Comparison of ENCODE assay signal across 1 cellular context in the genomic region with DNA sequence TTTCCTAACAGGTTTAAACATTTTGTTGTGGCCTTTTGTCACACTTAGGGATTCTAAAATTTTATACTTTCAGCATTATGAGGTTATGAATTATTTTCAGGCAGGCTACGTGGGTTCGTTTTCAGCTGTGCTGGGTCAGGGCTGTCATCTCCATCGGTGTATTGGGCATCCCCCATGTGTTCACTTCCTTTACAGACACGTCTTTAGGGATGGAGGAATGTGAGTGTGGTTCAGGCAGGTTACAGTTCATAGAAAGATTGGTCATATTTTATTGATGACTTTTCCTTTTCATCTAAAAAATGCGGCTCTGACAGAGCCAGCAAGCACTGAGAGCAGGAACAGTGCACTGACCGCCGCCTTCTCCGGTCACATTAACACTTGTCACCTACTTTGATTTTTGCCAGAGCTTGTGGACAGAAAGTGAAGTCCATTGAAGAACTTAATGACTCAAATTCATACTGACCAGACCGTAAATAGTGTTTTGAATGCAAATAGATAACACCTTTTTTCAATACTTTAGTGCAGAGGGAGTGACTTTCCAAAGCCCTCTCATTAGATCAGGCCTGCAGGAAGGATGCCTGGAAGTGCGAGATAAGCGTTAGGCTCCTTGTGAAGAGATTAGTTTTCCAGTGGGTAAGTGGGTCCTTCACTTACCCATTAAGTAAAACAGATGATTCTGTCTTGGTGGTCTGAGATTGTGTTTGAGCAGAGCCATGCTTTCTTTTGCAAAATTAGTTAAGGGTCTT.
TF ChIP-seq lines count a peak whose summit lies in the region.

No MANE protein-coding gene starts in this region.

TF ChIP-seq in H1, 55 proteins besides CTCF, POLR2A, EP300 and RAD21 (continued from another document):
- TF ChIP-seq, protein P1, sequence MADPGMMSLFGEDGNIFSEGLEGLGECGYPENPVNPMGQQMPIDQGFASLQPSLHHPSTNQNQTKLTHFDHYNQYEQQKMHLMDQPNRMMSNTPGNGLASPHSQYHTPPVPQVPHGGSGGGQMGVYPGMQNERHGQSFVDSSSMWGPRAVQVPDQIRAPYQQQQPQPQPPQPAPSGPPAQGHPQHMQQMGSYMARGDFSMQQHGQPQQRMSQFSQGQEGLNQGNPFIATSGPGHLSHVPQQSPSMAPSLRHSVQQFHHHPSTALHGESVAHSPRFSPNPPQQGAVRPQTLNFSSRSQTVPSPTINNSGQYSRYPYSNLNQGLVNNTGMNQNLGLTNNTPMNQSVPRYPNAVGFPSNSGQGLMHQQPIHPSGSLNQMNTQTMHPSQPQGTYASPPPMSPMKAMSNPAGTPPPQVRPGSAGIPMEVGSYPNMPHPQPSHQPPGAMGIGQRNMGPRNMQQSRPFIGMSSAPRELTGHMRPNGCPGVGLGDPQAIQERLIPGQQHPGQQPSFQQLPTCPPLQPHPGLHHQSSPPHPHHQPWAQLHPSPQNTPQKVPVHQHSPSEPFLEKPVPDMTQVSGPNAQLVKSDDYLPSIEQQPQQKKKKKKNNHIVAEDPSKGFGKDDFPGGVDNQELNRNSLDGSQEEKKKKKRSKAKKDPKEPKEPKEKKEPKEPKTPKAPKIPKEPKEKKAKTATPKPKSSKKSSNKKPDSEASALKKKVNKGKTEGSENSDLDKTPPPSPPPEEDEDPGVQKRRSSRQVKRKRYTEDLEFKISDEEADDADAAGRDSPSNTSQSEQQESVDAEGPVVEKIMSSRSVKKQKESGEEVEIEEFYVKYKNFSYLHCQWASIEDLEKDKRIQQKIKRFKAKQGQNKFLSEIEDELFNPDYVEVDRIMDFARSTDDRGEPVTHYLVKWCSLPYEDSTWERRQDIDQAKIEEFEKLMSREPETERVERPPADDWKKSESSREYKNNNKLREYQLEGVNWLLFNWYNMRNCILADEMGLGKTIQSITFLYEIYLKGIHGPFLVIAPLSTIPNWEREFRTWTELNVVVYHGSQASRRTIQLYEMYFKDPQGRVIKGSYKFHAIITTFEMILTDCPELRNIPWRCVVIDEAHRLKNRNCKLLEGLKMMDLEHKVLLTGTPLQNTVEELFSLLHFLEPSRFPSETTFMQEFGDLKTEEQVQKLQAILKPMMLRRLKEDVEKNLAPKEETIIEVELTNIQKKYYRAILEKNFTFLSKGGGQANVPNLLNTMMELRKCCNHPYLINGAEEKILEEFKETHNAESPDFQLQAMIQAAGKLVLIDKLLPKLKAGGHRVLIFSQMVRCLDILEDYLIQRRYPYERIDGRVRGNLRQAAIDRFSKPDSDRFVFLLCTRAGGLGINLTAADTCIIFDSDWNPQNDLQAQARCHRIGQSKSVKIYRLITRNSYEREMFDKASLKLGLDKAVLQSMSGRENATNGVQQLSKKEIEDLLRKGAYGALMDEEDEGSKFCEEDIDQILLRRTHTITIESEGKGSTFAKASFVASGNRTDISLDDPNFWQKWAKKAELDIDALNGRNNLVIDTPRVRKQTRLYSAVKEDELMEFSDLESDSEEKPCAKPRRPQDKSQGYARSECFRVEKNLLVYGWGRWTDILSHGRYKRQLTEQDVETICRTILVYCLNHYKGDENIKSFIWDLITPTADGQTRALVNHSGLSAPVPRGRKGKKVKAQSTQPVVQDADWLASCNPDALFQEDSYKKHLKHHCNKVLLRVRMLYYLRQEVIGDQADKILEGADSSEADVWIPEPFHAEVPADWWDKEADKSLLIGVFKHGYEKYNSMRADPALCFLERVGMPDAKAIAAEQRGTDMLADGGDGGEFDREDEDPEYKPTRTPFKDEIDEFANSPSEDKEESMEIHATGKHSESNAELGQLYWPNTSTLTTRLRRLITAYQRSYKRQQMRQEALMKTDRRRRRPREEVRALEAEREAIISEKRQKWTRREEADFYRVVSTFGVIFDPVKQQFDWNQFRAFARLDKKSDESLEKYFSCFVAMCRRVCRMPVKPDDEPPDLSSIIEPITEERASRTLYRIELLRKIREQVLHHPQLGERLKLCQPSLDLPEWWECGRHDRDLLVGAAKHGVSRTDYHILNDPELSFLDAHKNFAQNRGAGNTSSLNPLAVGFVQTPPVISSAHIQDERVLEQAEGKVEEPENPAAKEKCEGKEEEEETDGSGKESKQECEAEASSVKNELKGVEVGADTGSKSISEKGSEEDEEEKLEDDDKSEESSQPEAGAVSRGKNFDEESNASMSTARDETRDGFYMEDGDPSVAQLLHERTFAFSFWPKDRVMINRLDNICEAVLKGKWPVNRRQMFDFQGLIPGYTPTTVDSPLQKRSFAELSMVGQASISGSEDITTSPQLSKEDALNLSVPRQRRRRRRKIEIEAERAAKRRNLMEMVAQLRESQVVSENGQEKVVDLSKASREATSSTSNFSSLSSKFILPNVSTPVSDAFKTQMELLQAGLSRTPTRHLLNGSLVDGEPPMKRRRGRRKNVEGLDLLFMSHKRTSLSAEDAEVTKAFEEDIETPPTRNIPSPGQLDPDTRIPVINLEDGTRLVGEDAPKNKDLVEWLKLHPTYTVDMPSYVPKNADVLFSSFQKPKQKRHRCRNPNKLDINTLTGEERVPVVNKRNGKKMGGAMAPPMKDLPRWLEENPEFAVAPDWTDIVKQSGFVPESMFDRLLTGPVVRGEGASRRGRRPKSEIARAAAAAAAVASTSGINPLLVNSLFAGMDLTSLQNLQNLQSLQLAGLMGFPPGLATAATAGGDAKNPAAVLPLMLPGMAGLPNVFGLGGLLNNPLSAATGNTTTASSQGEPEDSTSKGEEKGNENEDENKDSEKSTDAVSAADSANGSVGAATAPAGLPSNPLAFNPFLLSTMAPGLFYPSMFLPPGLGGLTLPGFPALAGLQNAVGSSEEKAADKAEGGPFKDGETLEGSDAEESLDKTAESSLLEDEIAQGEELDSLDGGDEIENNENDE (IDR thresholded peaks at IDR 0.05; ENCODE audit: insufficient replicate concordance, low read length): no peak
- no peak for TF ChIP-seq GTF2F1 (IDR thresholded peaks at IDR 0.05; ENCODE audit: borderline replicate concordance, low read depth, low read length)
